ENCODE assay signal across 9 cellular contexts in genomic region chr12:79827484-79827883, GRCh38.
"Had no signal": no experiment of that assay in that cellular context is flagged by ENCODE, and none has a peak within 500 bp of the region (broad histone marks: within the 10 kb centered on the region; RNA-seq: fewer than 3 reads in every experiment).

No MANE protein-coding gene starts in this region.

- H3K4me3 ChIP-seq: GM23338 had no signal

- H3K27ac ChIP-seq: HL-60, KMS-11 had no signal

- FAIRE-seq: H1 had no signal

- ATAC-seq: GM23338 had no signal

- H3K4me3 Mint-ChIP-seq: GM23338, H9 had no signal

- H2AFZ ChIP-seq: GM23338 had no signal

- DNase-seq: H9, HCEC 1CT, IMR-90, Karpas-422, KBM-7 had no signal

- H3K27ac Mint-ChIP-seq: GM23338 had no signal

- H3K9me3 Mint-ChIP-seq: GM23338, H9 had no signal

- H3K4me2 ChIP-seq: GM23338, KMS-11 had no signal

- H3K9ac ChIP-seq: KMS-11 had no signal
